In the genomic region with DNA sequence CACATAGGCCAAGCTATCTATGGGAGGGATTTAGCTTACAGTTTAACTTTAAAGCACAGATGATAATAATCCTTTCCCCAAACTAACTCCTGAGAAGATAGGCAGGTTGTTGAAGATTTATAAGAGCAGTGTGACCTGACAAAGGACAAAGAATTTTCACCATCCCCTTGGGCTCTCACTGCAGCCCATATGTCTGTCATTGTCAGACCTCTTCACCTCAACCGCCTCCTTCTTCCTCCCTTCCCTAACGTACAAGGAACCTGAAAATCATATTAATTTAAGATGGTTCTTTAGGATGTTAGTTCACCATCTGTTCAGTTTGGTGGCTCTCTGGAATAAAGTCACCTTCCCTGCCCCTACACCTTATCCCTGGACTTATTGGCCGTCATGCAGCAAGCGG, we compare ENCODE assay signal across 11 cellular contexts. TPM values are rescaled to one million over a fixed set of nuclear protein-coding genes. Genes with fewer than 3 reads are reported as not detected.
DNase-seq lines count a peak whose midpoint lies in the region; ATAC-seq and TF ChIP-seq lines count a peak whose summit lies in the region.
"Had no signal": no experiment of that assay in that cellular context is flagged by ENCODE, and none has a peak within 500 bp of the region (broad histone marks: within the 10 kb centered on the region; RNA-seq: fewer than 3 reads in every experiment).

No MANE protein-coding gene starts in this region.

- H3F3A ChIP-seq in GM23248 (ENCODE audit: insufficient read depth), result peaks cover 48% of the 10 kb centered on the region

- no peak overlapping the region for H2AFZ ChIP-seq in GM23248

- in situ Hi-C loops in GM23248 (cut with MboI), result no loop called here

- H4K20me1 ChIP-seq in GM23248 (ENCODE audit: insufficient read depth), result no peaks in the 10 kb centered on the region

- H3K27me3 ChIP-seq in BJ (ENCODE audit: control insufficient read depth, insufficient read depth, low read length) (no peaks in the 10 kb centered on the region), GM23248 (replicated peaks; ENCODE audit: insufficient read depth) (no peaks in the 10 kb centered on the region)

- 48 to 54% methylated on average over 4 of the region's 4 CpGs for whole genome bisulfite sequencing in GM23248 (ENCODE audit: low coverage in 1 of 2, low lambda C conversion rate in 2 of 2, missing lambda C conversion rate in 2 of 2), 2 experiments

- H3K27ac ChIP-seq in GM23248, result no peak overlapping the region

- CTCF ChIA-PET in BJ (lab: Yijun Ruan, JAX), result no interaction called here

- H3K4me3 ChIP-seq in BJ (ENCODE audit: low read depth, low read length) (no peak overlapping the region), fibroblast of pulmonary artery (replicated peaks; ENCODE audit: low read depth, low read length) (no peak overlapping the region), GM23248 (no peak overlapping the region)

- no peaks in the 10 kb centered on the region for H3K9me2 ChIP-seq in GM23248 (ENCODE audit: insufficient read depth)

- H3K9ac ChIP-seq in GM23248, result no peak overlapping the region

- no peak for DNase-seq in BJ (ENCODE audit: low read depth)
- no peak for DNase-seq in GM10266 (ENCODE audit: extremely low spot score)
- peak; percentile 51 for DNase-seq in RKO (ENCODE audit: low spot score)
- DNase-seq in fibroblast of pulmonary artery (ENCODE audit: low read depth), result peak; percentile 49
- DNase-seq in Right ventricle myocardium superior, result no peak
- DNase-seq in GM23248, result no peak
- DNase-seq in T-helper 1 cell, result no peak
- DNase-seq in activated CD4-positive, alpha-beta T cell treated with anti-CD3 and anti-CD28 coated beads for 1 hour, result no peak
- DNase-seq: activated T-cell treated with anti-CD3 and anti-CD28 coated beads, Interleukin-2, amount 50 U/mL, for 24 hours; NCI-H226 had no signal

- no peak overlapping the region for H3K4me2 ChIP-seq in GM23248 (ENCODE audit: unreplicated experiment)

- H3K4me1 ChIP-seq in GM23248 (ENCODE audit: insufficient read depth), result peaks cover 21% of the 10 kb centered on the region

- intact Hi-C loops in Right ventricle myocardium superior (cut with DNase I), result no loop called here

- H3K79me2 ChIP-seq in GM23248 (ENCODE audit: insufficient read depth), result no peaks in the 10 kb centered on the region

- H3K36me3 ChIP-seq in BJ (ENCODE audit: control insufficient read depth, insufficient read depth, low read length) (no peaks in the 10 kb centered on the region), GM23248 (ENCODE audit: low read depth) (no peaks in the 10 kb centered on the region)

- H3K9me3 ChIP-seq in GM23248 (ENCODE audit: low read depth), result no peaks in the 10 kb centered on the region

- POLR2A ChIA-PET in BJ (lab: Charles Lee), result no interaction called here

- ATAC-seq in Right ventricle myocardium superior (ENCODE audit: poor library complexity), result no peak

- TF ChIP-seq CTCF in BJ (IDR thresholded peaks at IDR 0.05; ENCODE audit: insufficient read depth, low read depth, low read length) (peak; percentile 44), GM10266 (IDR thresholded peaks at IDR 0.05; ENCODE audit: control insufficient read depth, insufficient read depth, low read depth, missing control alignments) (peak; percentile 16), fibroblast of pulmonary artery (IDR thresholded peaks at IDR 0.05; ENCODE audit: low read length, missing control alignments) (peak; percentile 45)

RNA-seq across cellular contexts. Expression of gene RNU1-2, which starts 5.0 kb away (rescaled TPM):
- not detected in 2 replicates for polyA plus RNA-seq in BJ (2011; rRNA removed)
- polyA minus RNA-seq in BJ (2011; rRNA and poly(A)+ RNA removed), result 55,674 and 68,724 TPM in 2 replicates
- total RNA-seq in Right ventricle myocardium superior, result 9,391 TPM
- total RNA-seq in GM23248 (2014; rRNA removed; shearing (Covaris generic)), result under 0.01 TPM in 1 of 2 replicates, not detected in the other
- not detected in 2 replicates for polyA plus RNA-seq in GM23248 (2016; fragmentation: Nextera tagmentation; extraction: Ambion mirVana)
- total RNA-seq: G401 had no signal

RNA-seq across cellular contexts. Expression of gene CROCC, which starts 21.0 kb away (rescaled TPM):
- polyA plus RNA-seq in BJ (2011; rRNA removed) (7.2 and 12.1 TPM in 2 replicates), GM23248 (2016; fragmentation: Nextera tagmentation; extraction: Ambion mirVana) (5.2 and 7.0 TPM in 2 replicates)
- polyA minus RNA-seq in BJ (2011; rRNA and poly(A)+ RNA removed), result 4.6 and 5.9 TPM in 2 replicates
- 6.9 TPM for total RNA-seq in Right ventricle myocardium superior
- total RNA-seq in GM23248 (2014; rRNA removed; shearing (Covaris generic)), result 17.6 and 24.0 TPM in 2 replicates

Comparison
In these comparisons a context has a peak if more than half of its experiments do, and no peak if none do; other contexts are left out.
1. DNase-seq: peak in RKO (single experiment) and fibroblast of pulmonary artery (single experiment); none in BJ (single experiment), GM10266 (single experiment), Right ventricle myocardium superior (single experiment), GM23248 (single experiment), T-helper 1 cell (0 of 5) and activated CD4-positive, alpha-beta T cell treated with anti-CD3 and anti-CD28 coated beads for 1 hour (single experiment).
2. RNA of gene RNU1-2, which starts 5.0 kb away (total RNA-seq): 9,391 TPM in Right ventricle myocardium superior (single experiment); under 0.01 TPM in GM23248; every median in the first group is over 1,000 times any median in the second.
3. Peak in every context shown above with its lines, with median percentiles within 50 percentile points of each other: CTCF ChIP-seq.